Comparison of ENCODE assay signal across 15 cellular contexts in genomic region chr11:34308821-34309585, GRCh38. TPM values are rescaled to one million over a fixed set of nuclear protein-coding genes. Genes with fewer than 3 reads are reported as not detected.
DNase-seq lines count a peak whose midpoint lies in the region; ATAC-seq and TF ChIP-seq lines count a peak whose summit lies in the region.
"Had no signal": no experiment of that assay in that cellular context is flagged by ENCODE, and none has a peak within 500 bp of the region (broad histone marks: within the 10 kb centered on the region; RNA-seq: fewer than 3 reads in every experiment).

No MANE protein-coding gene starts in this region.

- peaks cover 0 to 32% (median 12%) of the 10 kb centered on the region in 4 donors for H3K4me1 ChIP-seq in right lobe of liver
- H3K4me1 ChIP-seq: colonic mucosa, prostate gland had no signal

- H3K27ac ChIP-seq in right lobe of liver, result peak overlapping the region; percentile 21 to 78 (median 60)
- H3K27ac ChIP-seq: colonic mucosa, prostate gland had no signal

- no peaks in the 10 kb centered on the region for H3K9me3 Mint-ChIP-seq in activated naive CD4-positive, alpha-beta T cell treated with anti-CD3 and anti-CD28 coated beads for 36 hours
- no peaks in the 10 kb centered on the region for H3K9me3 Mint-ChIP-seq in activated CD4-positive, alpha-beta memory T cell treated with anti-CD3 and anti-CD28 coated beads, Interleukin-2, amount 10 ng/mL, durations not matched to agents 7 days and 5 days
- H3K9me3 Mint-ChIP-seq in T-helper 2 cell treated with Interferon-gamma antibody and Interleukin-4, amounts not matched to agents 5 μg/mL and 100 μg/mL, for 36 hours, result no peaks in the 10 kb centered on the region

- no peak overlapping the region for H3K4me3 ChIP-seq in astrocyte of the cerebellum (ENCODE audit: low read depth, low read length)
- peak overlapping the region in 1 of 3 donors; percentile 17 for H3K4me3 ChIP-seq in right lobe of liver
- H3K4me3 ChIP-seq: colonic mucosa, prostate gland had no signal

- peak; percentile 77 for TF ChIP-seq POLR2A in right lobe of liver (IDR thresholded peaks at IDR 0.05)

- H3K36me3 ChIP-seq in right lobe of liver, result no peaks in the 10 kb centered on the region
- H3K36me3 ChIP-seq: colonic mucosa, prostate gland had no signal

- H3K27ac Mint-ChIP-seq in activated naive CD4-positive, alpha-beta T cell treated with anti-CD3 and anti-CD28 coated beads for 36 hours, result no peak overlapping the region
- no peak overlapping the region for H3K27ac Mint-ChIP-seq in activated CD4-positive, alpha-beta memory T cell treated with anti-CD3 and anti-CD28 coated beads, Interleukin-2, amount 10 ng/mL, durations not matched to agents 7 days and 5 days
- no peak overlapping the region for H3K27ac Mint-ChIP-seq in T-helper 2 cell treated with Interferon-gamma antibody and Interleukin-4, amounts not matched to agents 5 μg/mL and 100 μg/mL, for 36 hours

- peak; percentile 10 for DNase-seq in activated naive CD4-positive, alpha-beta T cell treated with anti-CD3 and anti-CD28 coated beads for 36 hours
- DNase-seq in activated naive CD4-positive, alpha-beta T cell treated with Interleukin-2 at 50 U/mL for 16 hours, result no peak
- peak; percentile 35 for DNase-seq in astrocyte of the cerebellum (ENCODE audit: low read depth)
- peak; percentile 45 to 84 (median 65) for DNase-seq in right lobe of liver
- DNase-seq in activated CD4-positive, alpha-beta memory T cell treated with anti-CD3 and anti-CD28 coated beads, Interleukin-2, amount 10 ng/mL, durations not matched to agents 7 days and 5 days, result no peak
- no peak for DNase-seq in T-helper 2 cell treated with Interferon-gamma antibody and Interleukin-4, amounts not matched to agents 5 μg/mL and 100 μg/mL, for 36 hours (ENCODE audit: low spot score)
- no peak for DNase-seq in NCI-H69 (lab: John Stamatoyannopoulos, UW)
- DNase-seq in NCI-H187 (lab: John Stamatoyannopoulos, UW), result no peak
- DNase-seq: activated gamma-delta T cell, colonic mucosa, glutamatergic neuron, NCI-H1092 treated with DMSO at 0.1 percent for 48 hours, NCI-H526, substantia nigra had no signal

- POLR2A ChIA-PET in activated CD4-positive, alpha-beta memory T cell treated with anti-CD3 and anti-CD28 coated beads, Interleukin-2, amount 10 ng/mL, durations not matched to agents 7 days and 5 days (lab: Charles Lee), result no interaction called here

- in situ Hi-C loops in astrocyte of the cerebellum (cut with HindIII; ENCODE audit: low sequenced_read_pairs), result no loop called here

- WGBS in right lobe of liver (ENCODE audit: insufficient coverage, low coverage, low lambda C conversion rate, missing lambda C conversion rate), result 18% methylated on average over 8 of the region's 8 CpGs

- no peaks in the 10 kb centered on the region for H3K27me3 Mint-ChIP-seq in activated naive CD4-positive, alpha-beta T cell treated with anti-CD3 and anti-CD28 coated beads for 36 hours (ENCODE audit: low read depth)
- no peaks in the 10 kb centered on the region for H3K27me3 Mint-ChIP-seq in activated CD4-positive, alpha-beta memory T cell treated with anti-CD3 and anti-CD28 coated beads, Interleukin-2, amount 10 ng/mL, durations not matched to agents 7 days and 5 days
- peaks cover 5% of the 10 kb centered on the region for H3K27me3 Mint-ChIP-seq in T-helper 2 cell treated with Interferon-gamma antibody and Interleukin-4, amounts not matched to agents 5 μg/mL and 100 μg/mL, for 36 hours (ENCODE audit: low read depth)

- ATAC-seq in right lobe of liver, result peak; percentile 90 to 95 (median 92)

- no peaks in the 10 kb centered on the region for H3K36me3 Mint-ChIP-seq in activated naive CD4-positive, alpha-beta T cell treated with anti-CD3 and anti-CD28 coated beads for 36 hours (ENCODE audit: low read depth)
- H3K36me3 Mint-ChIP-seq in activated CD4-positive, alpha-beta memory T cell treated with anti-CD3 and anti-CD28 coated beads, Interleukin-2, amount 10 ng/mL, durations not matched to agents 7 days and 5 days (ENCODE audit: low read depth), result no peaks in the 10 kb centered on the region
- H3K36me3 Mint-ChIP-seq in T-helper 2 cell treated with Interferon-gamma antibody and Interleukin-4, amounts not matched to agents 5 μg/mL and 100 μg/mL, for 36 hours (ENCODE audit: low read depth), result no peaks in the 10 kb centered on the region

- TF ChIP-seq CTCF in astrocyte of the cerebellum (IDR thresholded peaks at IDR 0.05; ENCODE audit: low read depth, low read length, missing control alignments) (no peak), right lobe of liver (IDR thresholded peaks at IDR 0.05) (peak in 3 of 4 donors; percentile 14 to 36 (median 26))

- H3K4me1 Mint-ChIP-seq in activated naive CD4-positive, alpha-beta T cell treated with anti-CD3 and anti-CD28 coated beads for 36 hours (ENCODE audit: low read depth), result peaks cover 35% of the 10 kb centered on the region
- peaks cover 14% of the 10 kb centered on the region for H3K4me1 Mint-ChIP-seq in activated CD4-positive, alpha-beta memory T cell treated with anti-CD3 and anti-CD28 coated beads, Interleukin-2, amount 10 ng/mL, durations not matched to agents 7 days and 5 days
- peaks cover 28% of the 10 kb centered on the region for H3K4me1 Mint-ChIP-seq in T-helper 2 cell treated with Interferon-gamma antibody and Interleukin-4, amounts not matched to agents 5 μg/mL and 100 μg/mL, for 36 hours (ENCODE audit: low read depth)

- H3K27me3 ChIP-seq in right lobe of liver, result no peaks in the 10 kb centered on the region
- H3K27me3 ChIP-seq: colonic mucosa had no signal

- H3K4me3 Mint-ChIP-seq in activated naive CD4-positive, alpha-beta T cell treated with anti-CD3 and anti-CD28 coated beads for 36 hours, result no peak overlapping the region
- H3K4me3 Mint-ChIP-seq in activated CD4-positive, alpha-beta memory T cell treated with anti-CD3 and anti-CD28 coated beads, Interleukin-2, amount 10 ng/mL, durations not matched to agents 7 days and 5 days, result no peak overlapping the region
- H3K4me3 Mint-ChIP-seq in T-helper 2 cell treated with Interferon-gamma antibody and Interleukin-4, amounts not matched to agents 5 μg/mL and 100 μg/mL, for 36 hours, result no peak overlapping the region

- CTCF ChIA-PET in activated naive CD4-positive, alpha-beta T cell treated with anti-CD3 and anti-CD28 coated beads for 36 hours (lab: Charles Lee), result interaction anchor here (1.0 kb wide), 1 partner anchor 135 kb away, joined by 3 read pairs; no protein-coding TSS in a partner anchor
- CTCF ChIA-PET in activated CD4-positive, alpha-beta memory T cell treated with anti-CD3 and anti-CD28 coated beads, Interleukin-2, amount 10 ng/mL, durations not matched to agents 7 days and 5 days (lab: Charles Lee), result no interaction called here

- intact Hi-C loops in activated naive CD4-positive, alpha-beta T cell treated with anti-CD3 and anti-CD28 coated beads for 36 hours (cut with micrococcal nuclease), result loop anchor here (1.0 to 2.0 kb wide), 3 partner anchors 26 to 94 kb away; no protein-coding TSS in a partner anchor
- intact Hi-C loops in right lobe of liver (cut with DNase I), result no loop called here

- no peaks in the 10 kb centered on the region for H3K9me3 ChIP-seq in right lobe of liver
- H3K9me3 ChIP-seq: colonic mucosa, prostate gland had no signal

RNA-seq across cellular contexts. Expression of gene ABTB2, which starts 48.8 kb away (rescaled TPM):
- 1 to 10 TPM; 3.1 to 3.7 TPM for total RNA-seq in activated naive CD4-positive, alpha-beta T cell treated with anti-CD3 and anti-CD28 coated beads for 36 hours
- 10 to 100 TPM in 3 of 6 experiments, 1 to 10 TPM in 3; 6.0 to 14.9 (median 10.0) TPM for total RNA-seq in right lobe of liver
- 1 to 10 TPM; 2.3 to 2.7 TPM for total RNA-seq in activated CD4-positive, alpha-beta memory T cell treated with anti-CD3 and anti-CD28 coated beads, Interleukin-2, amount 10 ng/mL, durations not matched to agents 7 days and 5 days

Comparison
In these comparisons a context has a peak if more than half of its experiments do, and no peak if none do; other contexts are left out.
1. DNase-seq: peak in activated naive CD4-positive, alpha-beta T cell treated with anti-CD3 and anti-CD28 coated beads for 36 hours (single experiment), astrocyte of the cerebellum (single experiment) and right lobe of liver (3 of 3); none in activated naive CD4-positive, alpha-beta T cell treated with Interleukin-2 at 50 U/mL for 16 hours (single experiment), activated CD4-positive, alpha-beta memory T cell treated with anti-CD3 and anti-CD28 coated beads, Interleukin-2, amount 10 ng/mL, durations not matched to agents 7 days and 5 days (single experiment), T-helper 2 cell treated with Interferon-gamma antibody and Interleukin-4, amounts not matched to agents 5 μg/mL and 100 μg/mL, for 36 hours (single experiment), NCI-H69 (single experiment) and NCI-H187 (0 of 2).